27 cellular contexts compared by ENCODE assay signal in genomic region chr7:133837248-133837647, GRCh38.
DNase-seq lines count a peak whose midpoint lies in the region; ATAC-seq, FAIRE-seq and TF ChIP-seq lines count a peak whose summit lies in the region.
"Had no signal": no experiment of that assay in that cellular context is flagged by ENCODE, and none has a peak within 500 bp of the region (broad histone marks: within the 10 kb centered on the region; RNA-seq: fewer than 3 reads in every experiment).

No MANE protein-coding gene starts in this region.

- H3K4me3 Mint-ChIP-seq in glutamatergic neuron (ENCODE audit: unreplicated experiment), result no peak overlapping the region
- no peak overlapping the region for H3K4me3 Mint-ChIP-seq in activated CD8-positive, alpha-beta T cell treated with anti-CD3 and anti-CD28 coated beads for 36 hours
- H3K4me3 Mint-ChIP-seq: activated B cell treated with CpG ODN at 0.5 μM for 24 hours; naive thymus-derived CD8-positive, alpha-beta T cell; stimulated activated naive CD8-positive, alpha-beta T cell treated with anti-CD3 and anti-CD28 coated beads, Interleukin-15, Interleukin-2, amounts not matched to agents 100 ng/mL and 50 ng/mL, for 24 hours; T-cell had no signal

- peaks cover 4% of the 10 kb centered on the region for H3K36me3 Mint-ChIP-seq in glutamatergic neuron (ENCODE audit: unreplicated experiment)
- peaks cover 8% of the 10 kb centered on the region for H3K36me3 Mint-ChIP-seq in activated CD8-positive, alpha-beta T cell treated with anti-CD3 and anti-CD28 coated beads for 36 hours (ENCODE audit: low read depth)

- H3K9me3 ChIP-seq in pancreas, result no peaks in the 10 kb centered on the region
- H3K9me3 ChIP-seq: adrenal gland, MG63 had no signal

- CTCF ChIA-PET in activated CD8-positive, alpha-beta T cell treated with anti-CD3 and anti-CD28 coated beads for 36 hours (lab: Charles Lee), result no interaction called here

- no peak overlapping the region for H3K27ac ChIP-seq in pancreas
- H3K27ac ChIP-seq: adrenal gland, brain microvascular endothelial cell, epithelial cell of prostate had no signal

- H3K27me3 Mint-ChIP-seq in glutamatergic neuron (ENCODE audit: unreplicated experiment), result no peaks in the 10 kb centered on the region
- H3K27me3 Mint-ChIP-seq in activated CD8-positive, alpha-beta T cell treated with anti-CD3 and anti-CD28 coated beads for 36 hours, result no peaks in the 10 kb centered on the region
- H3K27me3 Mint-ChIP-seq: activated B cell treated with CpG ODN at 0.5 μM for 24 hours; naive thymus-derived CD8-positive, alpha-beta T cell; stimulated activated naive CD8-positive, alpha-beta T cell treated with anti-CD3 and anti-CD28 coated beads, Interleukin-15, Interleukin-2, amounts not matched to agents 100 ng/mL and 50 ng/mL, for 24 hours; T-cell had no signal

- POLR2A ChIA-PET in activated CD8-positive, alpha-beta T cell treated with anti-CD3 and anti-CD28 coated beads for 36 hours (lab: Charles Lee), result no interaction called here

- no peaks in the 10 kb centered on the region for H3K4me1 ChIP-seq in pancreas
- H3K4me1 ChIP-seq: adrenal gland had no signal

- H3K36me3 ChIP-seq in pancreas, result no peaks in the 10 kb centered on the region
- H3K36me3 ChIP-seq: adrenal gland, brain microvascular endothelial cell, MG63 had no signal

- H3K4me3 ChIP-seq in pancreas, result no peak overlapping the region
- H3K4me3 ChIP-seq: adrenal gland, MG63 had no signal

- intact Hi-C loops in activated CD8-positive, alpha-beta T cell treated with anti-CD3 and anti-CD28 coated beads for 36 hours (cut with micrococcal nuclease), result no loop called here
- intact Hi-C loops in pancreas (cut with DNase I), result no loop called here

- TF ChIP-seq CTCF in glutamatergic neuron (IDR thresholded peaks at IDR 0.05; ENCODE audit: partially characterized antibody, unreplicated experiment) (no peak), pancreas (IDR thresholded peaks at IDR 0.05) (no peak)
- TF ChIP-seq CTCF in activated CD8-positive, alpha-beta T cell treated with anti-CD3 and anti-CD28 coated beads for 36 hours (IDR thresholded peaks at IDR 0.05), result no peak

- FAIRE-seq in pancreas (lab: Jason Lieb, UNC), result no peak
- FAIRE-seq: HTR-8/SVneo, keratinocyte, RCC 7860 had no signal

- H3K27ac Mint-ChIP-seq in glutamatergic neuron (ENCODE audit: unreplicated experiment), result peak overlapping the region; percentile 15
- no peak overlapping the region for H3K27ac Mint-ChIP-seq in activated CD8-positive, alpha-beta T cell treated with anti-CD3 and anti-CD28 coated beads for 36 hours
- H3K27ac Mint-ChIP-seq: activated B cell treated with CpG ODN at 0.5 μM for 24 hours; stimulated activated naive CD8-positive, alpha-beta T cell treated with anti-CD3 and anti-CD28 coated beads, Interleukin-15, Interleukin-2, amounts not matched to agents 100 ng/mL and 50 ng/mL, for 24 hours; T-cell had no signal

- no peaks in the 10 kb centered on the region for H3K27me3 ChIP-seq in pancreas
- H3K27me3 ChIP-seq: adrenal gland, brain microvascular endothelial cell, MG63 had no signal

- peaks cover 5% of the 10 kb centered on the region for H3K4me1 Mint-ChIP-seq in glutamatergic neuron (ENCODE audit: low read depth, unreplicated experiment)
- H3K4me1 Mint-ChIP-seq in activated CD8-positive, alpha-beta T cell treated with anti-CD3 and anti-CD28 coated beads for 36 hours (ENCODE audit: low read depth), result peaks cover 2% of the 10 kb centered on the region
- H3K4me1 Mint-ChIP-seq: activated B cell treated with CpG ODN at 0.5 μM for 24 hours, T-cell had no signal

- ATAC-seq in activated CD8-positive, alpha-beta T cell treated with anti-CD3 and anti-CD28 coated beads for 36 hours, result no peak
- no peak for ATAC-seq in pancreas
- ATAC-seq: HCT116; naive thymus-derived CD8-positive, alpha-beta T cell; T-cell had no signal

- DNase-seq in DMS79 (lab: John Stamatoyannopoulos, UW), result peak; percentile 29
- DNase-seq in NCI-H1417 treated with DMSO at 0.1 percent for 48 hours (lab: John Stamatoyannopoulos, UW), result peak; percentile 51
- peak; percentile 83 for DNase-seq in NCI-H748 (lab: John Stamatoyannopoulos, UW; ENCODE audit: unreplicated experiment)
- no peak for DNase-seq in glutamatergic neuron
- DNase-seq in central memory CD4-positive, alpha-beta T cell, result no peak
- DNase-seq in activated CD8-positive, alpha-beta T cell treated with anti-CD3 and anti-CD28 coated beads for 36 hours, result no peak
- no peak for DNase-seq in pancreas
- no peak for DNase-seq in medulla oblongata (ENCODE audit: extremely low spot score)
- DNase-seq: ACHN; activated B cell treated with CpG ODN at 0.5 μM for 24 hours; activated naive CD4-positive, alpha-beta T cell treated with Interleukin-2 at 50 U/mL for 16 hours; adrenal gland; brain microvascular endothelial cell; GDM1; KG1; MG63; naive thymus-derived CD8-positive, alpha-beta T cell; NCI-H187; NCI-H510A; SIG-M5; T-cell had no signal

- H3K9me3 Mint-ChIP-seq in glutamatergic neuron (ENCODE audit: unreplicated experiment), result peaks cover 5% of the 10 kb centered on the region
- H3K9me3 Mint-ChIP-seq in activated CD8-positive, alpha-beta T cell treated with anti-CD3 and anti-CD28 coated beads for 36 hours, result peaks cover 2% of the 10 kb centered on the region

Comparison
In these comparisons a context has a peak if more than half of its experiments do, and no peak if none do; other contexts are left out.
1. DNase-seq: peak in DMS79 (single experiment), NCI-H1417 treated with DMSO at 0.1 percent for 48 hours (single experiment) and NCI-H748 (single experiment); none in glutamatergic neuron (single experiment), central memory CD4-positive, alpha-beta T cell (single experiment), activated CD8-positive, alpha-beta T cell treated with anti-CD3 and anti-CD28 coated beads for 36 hours (single experiment), pancreas (0 of 6) and medulla oblongata (single experiment).